Comparison of ENCODE assay signal across 2 cellular contexts in the genomic region with DNA sequence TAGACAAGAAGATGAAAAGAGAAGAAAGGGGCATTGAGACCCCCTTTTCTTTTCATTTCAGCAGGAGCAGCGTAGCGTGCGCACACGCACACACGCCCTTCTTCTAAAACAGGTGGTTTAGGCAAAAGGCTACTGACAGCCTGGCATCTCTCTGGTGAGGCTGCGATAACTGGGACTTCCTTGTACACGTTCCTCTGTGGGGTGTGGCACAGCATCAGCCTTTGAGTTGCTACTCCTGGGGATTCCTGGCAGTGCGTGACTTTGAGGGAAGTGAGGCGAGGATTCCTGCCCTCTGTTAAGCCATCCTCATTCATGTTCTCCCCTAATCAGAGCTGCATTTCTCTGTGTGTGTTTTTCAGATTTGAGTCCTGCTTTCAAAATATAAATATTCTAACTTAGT.
TF ChIP-seq lines count a peak whose summit lies in the region.

No MANE protein-coding gene starts in this region.

TF ChIP-seq in IMR-90, 13 proteins besides CTCF, POLR2A, EP300 and RAD21:
- no peak for TF ChIP-seq RCOR1 (IDR thresholded peaks at IDR 0.05; ENCODE audit: insufficient replicate concordance, low read length)
- no peak for TF ChIP-seq SMC3 (IDR thresholded peaks at IDR 0.05; ENCODE audit: low read depth, low read length)
- no peak for TF ChIP-seq FOS (IDR thresholded peaks at IDR 0.05; ENCODE audit: low read depth, low read length)
- TF ChIP-seq BHLHE40 (IDR thresholded peaks at IDR 0.05; ENCODE audit: low read depth, low read length): no peak
- TF ChIP-seq MAZ (IDR thresholded peaks at IDR 0.05; ENCODE audit: borderline replicate concordance, low read depth, low read length): no peak
- no peak for TF ChIP-seq RFX5 (IDR thresholded peaks at IDR 0.05; ENCODE audit: low read depth, low read length)
TF ChIP-seq in IMR-90: peak in this region for 0.

TF ChIP-seq in H1, 55 proteins besides CTCF, POLR2A, EP300 and RAD21:
- TF ChIP-seq SP1 (IDR thresholded peaks at IDR 0.05; ENCODE audit: low read depth, low read length) (no peak), SIX5 (IDR thresholded peaks at IDR 0.05; ENCODE audit: low read depth, low read length) (no peak), RXRA (IDR thresholded peaks at IDR 0.05; ENCODE audit: insufficient read depth, low read depth, low read length) (no peak), BCL11A (IDR thresholded peaks at IDR 0.05; ENCODE audit: low read depth in 2 of 2, low read length in 2 of 2) (no peak), HDAC2 (IDR thresholded peaks at IDR 0.05; ENCODE audit: borderline replicate concordance in 1 of 2, low read depth in 2 of 2, low read length in 2 of 2) (no peak), KDM5A (IDR thresholded peaks at IDR 0.05; ENCODE audit: low read length) (no peak), KDM1A (IDR thresholded peaks at IDR 0.05; ENCODE audit: borderline replicate concordance, low read length) (no peak), CEBPB (IDR thresholded peaks at IDR 0.05; ENCODE audit: low read depth, low read length) (no peak), TAF7 (optimal IDR thresholded peaks at IDR 0.05; ENCODE audit: borderline replicate concordance, low read depth, low read length) (no peak)
